In genomic region chr2:61993422-61994024, GRCh38 we compare ENCODE assay signal across 8 cellular contexts.
DNase-seq lines count a peak whose midpoint lies in the region; ATAC-seq, FAIRE-seq and TF ChIP-seq lines count a peak whose summit lies in the region.

No MANE protein-coding gene starts in this region.

- H3K9ac ChIP-seq in keratinocyte (ENCODE audit: control insufficient read depth, extremely low read depth, insufficient read depth, low read length) = no peak overlapping the region

- TF ChIP-seq EP300 in tibial nerve (IDR thresholded peaks at IDR 0.05) = no peak

- TF ChIP-seq POLR2A in body of pancreas (IDR thresholded peaks at IDR 0.05) = no peak
- TF ChIP-seq POLR2A in tibial nerve (IDR thresholded peaks at IDR 0.05) = no peak

- dilution Hi-C loops in keratinocyte (cut with MboI; ENCODE audit: extremely low pct_ligation_motif_present, low sequenced_read_pairs) = no loop called here

- no peak overlapping the region for H3K4me2 ChIP-seq in keratinocyte (ENCODE audit: control insufficient read depth, extremely low read depth, insufficient read depth, low read depth, low read length)

- in situ Hi-C loops in HAP-1 (cut with MboI; ENCODE audit: low sequenced_read_pairs) = loop anchor here (5.0 kb wide), 1 partner anchor 419 kb away; no protein-coding TSS in a partner anchor

- H3K27me3 ChIP-seq in HAP-1 (ENCODE audit: low read depth) = no peaks in the 10 kb centered on the region
- no peaks in the 10 kb centered on the region for H3K27me3 ChIP-seq in body of pancreas
- no peaks in the 10 kb centered on the region for H3K27me3 ChIP-seq in keratinocyte (ENCODE audit: control insufficient read depth, extremely low read depth, insufficient read depth, low read length)
- H3K27me3 ChIP-seq in tibial nerve = no peaks in the 10 kb centered on the region

- H3K4me3 ChIP-seq in HAP-1 (no peak overlapping the region), body of pancreas (no peak overlapping the region), keratinocyte (ENCODE audit: control insufficient read depth in 2 of 3, extremely low read depth in 1 of 3, insufficient read depth in 2 of 3, low read depth in 1 of 3, low read length in 3 of 3) (no peak overlapping the region), tibial nerve (no peak overlapping the region)

- H3K27ac ChIP-seq in body of pancreas (no peak overlapping the region), keratinocyte (ENCODE audit: control insufficient read depth, insufficient read depth, low read length) (no peak overlapping the region), tibial nerve (no peak overlapping the region)

- no peaks in the 10 kb centered on the region for H3K4me1 ChIP-seq in HAP-1
- H3K4me1 ChIP-seq in body of pancreas = no peaks in the 10 kb centered on the region
- H3K4me1 ChIP-seq in keratinocyte (ENCODE audit: control insufficient read depth, extremely low read depth, insufficient read depth, low read length) = no peaks in the 10 kb centered on the region
- H3K4me1 ChIP-seq in tibial nerve = no peaks in the 10 kb centered on the region

- DNase-seq in DMS53 (lab: John Stamatoyannopoulos, UW) (peak; percentile 68), HAP-1 (ENCODE audit: low spot score in 2 of 2) (peak; percentile 50 to 63), NCI-H748 (lab: John Stamatoyannopoulos, UW; ENCODE audit: unreplicated experiment) (peak; percentile 32), body of pancreas (peak in 2 of 4 donors; percentile 29 to 41), keratinocyte (ENCODE audit: low read depth, low spot score) (no peak), tibial nerve (ENCODE audit: low spot score in 2 of 2) (peak in 1 of 2 donors; percentile 25)

- H3K36me3 ChIP-seq in HAP-1 (replicated peaks) (no peaks in the 10 kb centered on the region), body of pancreas (replicated peaks in 1 of 2; ENCODE audit: insufficient read depth in 1 of 2, low read depth in 2 of 2) (no peaks in the 10 kb centered on the region), keratinocyte (ENCODE audit: control insufficient read depth in 2 of 2, extremely low read depth in 1 of 2, insufficient read depth in 2 of 2, low read length in 2 of 2) (no peaks in the 10 kb centered on the region), tibial nerve (peaks cover 0 to 3% (median 0%) of the 10 kb centered on the region in 3 donors)

- intact Hi-C loops in body of pancreas (cut with DNase I) = loop anchor here (10.0 kb wide), 1 partner anchor 421 kb away; no protein-coding TSS in a partner anchor

- 68 to 76% methylated on average over 3 of the region's 3 CpGs for WGBS in body of pancreas, 2 donors
- 75 to 78% methylated on average over 3 of the region's 3 CpGs for WGBS in tibial nerve, 2 donors

- TF ChIP-seq CTCF in body of pancreas (IDR thresholded peaks at IDR 0.05) (peak; percentile 15 to 64 (median 56)), keratinocyte (optimal IDR thresholded peaks at IDR 0.05 in 1 of 3, IDR thresholded peaks at IDR 0.05 in 1 of 3, conservative IDR thresholded peaks at IDR 0.05 in 1 of 3; ENCODE audit: extremely low read depth in 1 of 3, insufficient read depth in 2 of 3, low read length in 3 of 3) (peak; percentile 62 to 72 (median 62)), tibial nerve (IDR thresholded peaks at IDR 0.05) (peak; percentile 31 to 66 (median 41))

- FAIRE-seq in keratinocyte (lab: Jason Lieb, UNC) = no peak

- no peaks in the 10 kb centered on the region for H3K9me1 ChIP-seq in keratinocyte (ENCODE audit: control insufficient read depth, extremely low read depth, insufficient read depth, low read length)

- ATAC-seq in body of pancreas = no peak
- ATAC-seq in HG03045 (IDR thresholded peaks at IDR 0.05; ENCODE audit: unreplicated experiment) = no peak
- ATAC-seq in activated CD4-positive, CD25-positive, alpha-beta regulatory T cell treated with anti-CD3 and anti-CD28 coated beads, Interleukin-2, amount 50 U/mL, for 24 hours = no peak

- H3K9me3 ChIP-seq in HAP-1 (no peaks in the 10 kb centered on the region), body of pancreas (no peaks in the 10 kb centered on the region), keratinocyte (ENCODE audit: control insufficient read depth, low read depth, low read length) (no peaks in the 10 kb centered on the region), tibial nerve (no peaks in the 10 kb centered on the region)

- H2AFZ ChIP-seq in keratinocyte (ENCODE audit: control insufficient read depth, low read length) = no peak overlapping the region

- H3K79me2 ChIP-seq in keratinocyte (ENCODE audit: control insufficient read depth, insufficient read depth, low read length) = no peaks in the 10 kb centered on the region

- H4K20me1 ChIP-seq in keratinocyte (ENCODE audit: control insufficient read depth, extremely low read depth, insufficient read depth, low read length) = no peaks in the 10 kb centered on the region
